In the genomic region with DNA sequence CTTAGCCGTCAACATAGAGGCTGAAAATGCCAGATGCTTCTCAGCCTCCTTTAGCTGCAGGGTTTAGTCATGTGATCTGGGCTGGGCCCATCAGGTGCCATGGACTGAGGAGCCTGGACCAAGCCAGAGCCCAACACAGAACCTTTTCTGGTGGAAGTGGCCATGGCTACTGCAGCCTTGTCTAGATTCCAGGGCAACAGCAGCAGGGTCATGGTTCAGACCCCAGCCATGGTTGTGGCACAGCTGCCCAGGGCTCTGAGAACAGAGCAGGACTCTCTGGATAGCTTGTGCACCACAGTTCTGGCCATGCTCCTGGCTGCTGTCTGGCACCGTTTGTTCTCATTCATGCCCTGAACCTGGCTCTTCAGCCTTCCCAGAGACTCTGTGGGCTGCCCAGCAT, we compare ENCODE assay signal across 32 cellular contexts.
"Had no signal": no experiment of that assay in that cellular context is flagged by ENCODE, and none has a peak within 500 bp of the region (broad histone marks: within the 10 kb centered on the region; RNA-seq: fewer than 3 reads in every experiment).

No MANE protein-coding gene starts in this region.

- H3K4me1 Mint-ChIP-seq: activated CD4-positive, alpha-beta T cell treated with anti-CD3 and anti-CD28 coated beads, Interleukin-2, amount 10 ng/mL, durations not matched to agents 24 days and 14 days; activated naive CD4-positive, alpha-beta T cell treated with anti-CD3 and anti-CD28 coated beads, Interleukin-2, amount 50 U/mL, for 24 hours; activated naive CD8-positive, alpha-beta T cell treated with anti-CD3 and anti-CD28 coated beads, Interleukin-2, amount 10 ng/mL, durations not matched to agents 7 days and 5 days had no signal

- H3K4me3 ChIP-seq: ascending aorta, Peyer's patch had no signal

- H3K9me3 ChIP-seq: ascending aorta, Peyer's patch had no signal

- H3K4me3 Mint-ChIP-seq: activated CD4-positive, alpha-beta T cell treated with anti-CD3 and anti-CD28 coated beads, Interleukin-2, amount 10 ng/mL, durations not matched to agents 24 days and 14 days; activated CD8-positive, alpha-beta T cell treated with anti-CD3 and anti-CD28 coated beads for 36 hours; activated naive CD4-positive, alpha-beta T cell treated with anti-CD3 and anti-CD28 coated beads, Interleukin-2, amount 50 U/mL, for 24 hours; activated naive CD8-positive, alpha-beta T cell treated with anti-CD3 and anti-CD28 coated beads, Interleukin-2, amount 10 ng/mL, durations not matched to agents 7 days and 5 days had no signal

- H3K27me3 Mint-ChIP-seq: activated CD4-positive, alpha-beta T cell treated with anti-CD3 and anti-CD28 coated beads, Interleukin-2, amount 10 ng/mL, durations not matched to agents 24 days and 14 days; activated CD8-positive, alpha-beta T cell treated with anti-CD3 and anti-CD28 coated beads for 36 hours; activated naive CD4-positive, alpha-beta T cell treated with anti-CD3 and anti-CD28 coated beads, Interleukin-2, amount 50 U/mL, for 24 hours had no signal

- H3K27ac Mint-ChIP-seq: activated CD4-positive, alpha-beta T cell treated with anti-CD3 and anti-CD28 coated beads, Interleukin-2, amount 10 ng/mL, durations not matched to agents 24 days and 14 days; activated CD8-positive, alpha-beta T cell treated with anti-CD3 and anti-CD28 coated beads for 36 hours; activated naive CD4-positive, alpha-beta T cell treated with anti-CD3 and anti-CD28 coated beads, Interleukin-2, amount 50 U/mL, for 24 hours; activated naive CD8-positive, alpha-beta T cell treated with anti-CD3 and anti-CD28 coated beads, Interleukin-2, amount 10 ng/mL, durations not matched to agents 7 days and 5 days; activated T-helper 2 cell treated with anti-CD3 and anti-CD28 coated beads, Interferon-gamma antibody, Interleukin-2, Interleukin-4, amounts not matched to agents 10 μg/mL and 5 μg/mL and 100 μg/mL, durations not matched to agents 14 hours and 24 hours and 36 hours had no signal

- H3K36me3 Mint-ChIP-seq: activated naive CD4-positive, alpha-beta T cell treated with anti-CD3 and anti-CD28 coated beads, Interleukin-2, amount 50 U/mL, for 24 hours had no signal

- H3K4me2 ChIP-seq: KMS-11 had no signal

- ATAC-seq: activated CD8-positive, alpha-beta T cell treated with anti-CD3 and anti-CD28 coated beads for 36 hours; PC-3 had no signal

- H3K27ac ChIP-seq: ascending aorta, KMS-11, Peyer's patch, VCaP had no signal

- H3K27me3 ChIP-seq: ascending aorta, Peyer's patch had no signal

- H3K9me3 Mint-ChIP-seq: activated CD4-positive, alpha-beta T cell treated with anti-CD3 and anti-CD28 coated beads, Interleukin-2, amount 10 ng/mL, durations not matched to agents 24 days and 14 days; activated CD8-positive, alpha-beta T cell treated with anti-CD3 and anti-CD28 coated beads for 36 hours; activated naive CD4-positive, alpha-beta T cell treated with anti-CD3 and anti-CD28 coated beads, Interleukin-2, amount 50 U/mL, for 24 hours; activated naive CD8-positive, alpha-beta T cell treated with anti-CD3 and anti-CD28 coated beads, Interleukin-2, amount 10 ng/mL, durations not matched to agents 7 days and 5 days; activated T-helper 2 cell treated with anti-CD3 and anti-CD28 coated beads, Interferon-gamma antibody, Interleukin-2, Interleukin-4, amounts not matched to agents 10 μg/mL and 5 μg/mL and 100 μg/mL, durations not matched to agents 14 hours and 24 hours and 36 hours had no signal

- H3K4me1 ChIP-seq: ascending aorta had no signal

- DNase-seq: activated CD4-positive, alpha-beta T cell treated with anti-CD3 and anti-CD28 coated beads, Interleukin-2, amount 10 ng/mL, durations not matched to agents 24 days and 14 days; activated CD4-positive, alpha-beta T cell treated with anti-CD3 and anti-CD28 coated beads, Interleukin-2, amount 50 U/mL, for 4 hours; activated CD4-positive, CD25-positive, alpha-beta regulatory T cell; activated CD8-positive, alpha-beta T cell treated with anti-CD3 and anti-CD28 coated beads for 36 hours; activated gamma-delta T cell; activated naive CD4-positive, alpha-beta T cell treated with Interleukin-2 at 50 U/mL for 16 hours; activated naive CD8-positive, alpha-beta T cell treated with anti-CD3 and anti-CD28 coated beads, Interleukin-2, amount 10 ng/mL, durations not matched to agents 7 days and 5 days; activated T-cell treated with anti-CD3 and anti-CD28 coated beads, Interleukin-2, amount 50 U/mL, for 1 hour; amygdala; NCI-H1092 treated with DMSO at 0.1 percent for 48 hours; NCI-H1417; NCI-H146; NCI-H187; NCI-H2029 treated with DMSO at 0.1 percent for 48 hours; NCI-H2171 treated with DMSO at 0.1 percent for 48 hours; NCI-H2227 treated with DMSO at 0.1 percent for 48 hours; NCI-H446; NCI-H69; NK-92 treated with Interleukin-12 subunit alpha and Interleukin-12 subunit beta, amount 100 ng/mL, for 24 hours; PC-3; Right ventricle myocardium superior; RPMI8226; SW 1271; T-helper 1 cell; T-helper 2 cell; T-helper 9 cell had no signal
